ENCODE assay signal across 8 cellular contexts in the genomic region with DNA sequence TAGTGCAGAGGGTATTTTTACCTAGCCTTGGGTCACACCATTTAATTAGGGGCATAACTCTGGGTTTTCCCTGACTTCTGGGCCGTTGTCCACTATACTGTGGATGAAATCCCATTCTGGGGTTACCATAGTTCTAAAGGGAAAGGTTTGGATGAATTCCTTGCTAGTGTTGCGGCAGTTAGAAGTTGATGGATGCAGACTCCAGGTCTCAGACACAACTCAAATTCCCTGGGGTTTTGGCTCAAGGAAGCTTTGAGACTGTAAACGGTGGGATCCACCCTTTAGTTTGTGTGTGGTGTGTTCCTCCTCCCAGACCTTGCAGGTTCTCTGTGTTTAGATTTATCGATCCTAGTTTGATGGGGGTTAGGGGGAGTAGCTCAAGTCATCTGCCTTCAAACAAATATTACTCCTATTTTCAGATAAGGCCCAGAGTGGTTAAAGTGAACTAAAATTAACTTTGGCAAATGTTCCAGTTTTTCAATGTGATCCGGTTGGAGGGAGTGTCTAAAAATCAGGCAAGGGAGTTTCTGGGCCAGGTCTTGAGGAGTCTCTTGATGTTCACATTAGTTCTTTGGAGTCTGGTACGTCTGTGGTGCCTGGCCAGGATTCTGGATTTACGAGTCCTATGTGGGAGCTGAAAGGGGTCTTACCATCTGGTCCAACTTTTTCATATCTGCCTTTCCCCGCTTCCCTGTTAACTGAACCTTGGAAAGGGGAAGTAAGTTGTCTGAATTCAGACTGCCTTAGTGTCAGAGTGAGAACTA. TPM values are rescaled to one million over a fixed set of nuclear protein-coding genes. Genes with fewer than 3 reads are reported as not detected.
DNase-seq lines count a peak whose midpoint lies in the region; ATAC-seq, FAIRE-seq and TF ChIP-seq lines count a peak whose summit lies in the region.

No MANE protein-coding gene starts in this region.

- no peaks in the 10 kb centered on the region for H3K27me3 ChIP-seq in BLaER1
- no peaks in the 10 kb centered on the region for H3K27me3 ChIP-seq in KMS-11 (ENCODE audit: insufficient read depth, low read depth)
- H3K27me3 ChIP-seq in lung (ENCODE audit: control insufficient read depth, insufficient read depth) = no peaks in the 10 kb centered on the region
- H3K27me3 ChIP-seq in uterus = no peaks in the 10 kb centered on the region

- H3K27ac ChIP-seq in BLaER1 (peak overlapping the region; percentile 100; the same call in 1 of the 2 replicates), KMS-11 (peak overlapping the region; percentile 92; the same call in 1 of the 2 replicates), lung (ENCODE audit: low read depth in 1 of 2, low read length in 1 of 2) (peak overlapping the region in 1 of 2 donors; percentile 48), uterus (peak overlapping the region; percentile 91 to 94)

- H3K9me3 ChIP-seq in BLaER1 (no peaks in the 10 kb centered on the region), lung (ENCODE audit: control insufficient read depth in 2 of 2, insufficient read depth in 1 of 2, low read length in 1 of 2) (no peaks in the 10 kb centered on the region), uterus (no peaks in the 10 kb centered on the region)

- peak overlapping the region; percentile 88 for H3K4me3 ChIP-seq in BLaER1
- H3K4me3 ChIP-seq in KMS-11 (IDR thresholded peaks at IDR 0.05; ENCODE audit: insufficient read depth, low read depth, low read length) = peak overlapping the region; percentile 14
- H3K4me3 ChIP-seq in astrocyte of the cerebellum (ENCODE audit: low read depth, low read length) = peak overlapping the region; percentile 94
- peak overlapping the region; percentile 85 for H3K4me3 ChIP-seq in lung
- peak overlapping the region; percentile 73 to 90 for H3K4me3 ChIP-seq in uterus

- in situ Hi-C loops in astrocyte of the cerebellum (cut with HindIII; ENCODE audit: low sequenced_read_pairs) = no loop called here

- peaks cover 73% of the 10 kb centered on the region for H3K4me1 ChIP-seq in BLaER1
- peaks cover 62% of the 10 kb centered on the region for H3K4me1 ChIP-seq in KMS-11 (ENCODE audit: low read depth, poor library complexity, severe bottlenecking)
- H3K4me1 ChIP-seq in lung (ENCODE audit: control insufficient read depth in 2 of 2, insufficient read depth in 2 of 2, low read length in 2 of 2) = peaks cover 23 to 42% of the 10 kb centered on the region in 2 donors
- H3K4me1 ChIP-seq in uterus = peaks cover 10 to 14% of the 10 kb centered on the region in 2 donors

- no peak overlapping the region for H2AFZ ChIP-seq in KMS-11 (ENCODE audit: low read depth)

- FAIRE-seq in HTR-8/SVneo (lab: Jason Lieb, UNC) = no peak

- TF ChIP-seq CTCF in KMS-11 (conservative IDR thresholded peaks at IDR 0.05; ENCODE audit: low read depth, low read length) (no peak), astrocyte of the cerebellum (IDR thresholded peaks at IDR 0.05; ENCODE audit: low read depth, low read length, missing control alignments) (no peak), lung (IDR thresholded peaks at IDR 0.05; ENCODE audit: control extremely low read depth, extremely low read depth) (no peak), uterus (IDR thresholded peaks at IDR 0.05) (no peak)

- intact Hi-C loops in uterus (cut with DNase I; ENCODE audit: low total_unique reads) = no loop called here

- WGBS in lung, 2 donors = 13 to 15% methylated on average over 8 of the region's 8 CpGs

- peaks cover 64% of the 10 kb centered on the region for H4K20me1 ChIP-seq in BLaER1
- peaks cover 51% of the 10 kb centered on the region for H4K20me1 ChIP-seq in KMS-11 (ENCODE audit: insufficient read depth)

- peaks cover 20% of the 10 kb centered on the region for H3K36me3 ChIP-seq in BLaER1
- 0 out of 2 replicates have a peak, but pooled peaks cover 3% of the 10 kb centered on the region for H3K36me3 ChIP-seq in KMS-11 (ENCODE audit: insufficient read depth)
- H3K36me3 ChIP-seq in lung (ENCODE audit: control insufficient read depth in 2 of 2, insufficient read depth in 2 of 2, low read length in 2 of 2) = no peaks in the 10 kb centered on the region
- no peaks in the 10 kb centered on the region for H3K36me3 ChIP-seq in uterus

- H3K9ac ChIP-seq in BLaER1 (peak overlapping the region; percentile 99), KMS-11 (peak overlapping the region; percentile 90; the same call in 1 of the 2 replicates)

- TF ChIP-seq POLR2A in uterus (IDR thresholded peaks at IDR 0.05) = no peak

- H3K79me2 ChIP-seq in KMS-11 (ENCODE audit: insufficient read depth, low read depth) = peaks cover 83% of the 10 kb centered on the region

- DNase-seq in astrocyte of the cerebellum (ENCODE audit: low read depth) (no peak), lung (ENCODE audit: low spot score) (no peak), uterus (no peak), NCI-H2196 treated with DMSO at 0.1 percent for 48 hours (lab: John Stamatoyannopoulos, UW; ENCODE audit: unreplicated experiment) (no peak), HTR-8/SVneo (ENCODE audit: insufficient read length, low spot score) (no peak)

- H3K4me2 ChIP-seq in BLaER1 (peak overlapping the region; percentile 99), KMS-11 (peak overlapping the region; percentile 66)

- ATAC-seq in lung (ENCODE audit: insufficient read depth, low FRiP score) (no peak), HG03039 (IDR thresholded peaks at IDR 0.05; ENCODE audit: unreplicated experiment) (no peak)

RNA-seq across cellular contexts. Expression of a gene that starts 1.5 kb away (rescaled TPM):
- total RNA-seq in lung (100 to 1,000 TPM; 135 to 143 TPM), uterus (100 to 1,000 TPM in 1 of 4 donors, 10 to 100 TPM in 3; 23.2 to 101 (median 87.5) TPM)
- 100 to 1,000 TPM; 148 to 157 TPM for polyA plus RNA-seq in lung

Comparison
In these comparisons a context has a peak if more than half of its experiments do, and no peak if none do; other contexts are left out.
1. H3K4me3 ChIP-seq: peak in every context shown above with its lines; median percentile 94 in astrocyte of the cerebellum; 88 in BLaER1; 85 in lung; 82 in uterus; 14 in KMS-11.